In the genomic region with DNA sequence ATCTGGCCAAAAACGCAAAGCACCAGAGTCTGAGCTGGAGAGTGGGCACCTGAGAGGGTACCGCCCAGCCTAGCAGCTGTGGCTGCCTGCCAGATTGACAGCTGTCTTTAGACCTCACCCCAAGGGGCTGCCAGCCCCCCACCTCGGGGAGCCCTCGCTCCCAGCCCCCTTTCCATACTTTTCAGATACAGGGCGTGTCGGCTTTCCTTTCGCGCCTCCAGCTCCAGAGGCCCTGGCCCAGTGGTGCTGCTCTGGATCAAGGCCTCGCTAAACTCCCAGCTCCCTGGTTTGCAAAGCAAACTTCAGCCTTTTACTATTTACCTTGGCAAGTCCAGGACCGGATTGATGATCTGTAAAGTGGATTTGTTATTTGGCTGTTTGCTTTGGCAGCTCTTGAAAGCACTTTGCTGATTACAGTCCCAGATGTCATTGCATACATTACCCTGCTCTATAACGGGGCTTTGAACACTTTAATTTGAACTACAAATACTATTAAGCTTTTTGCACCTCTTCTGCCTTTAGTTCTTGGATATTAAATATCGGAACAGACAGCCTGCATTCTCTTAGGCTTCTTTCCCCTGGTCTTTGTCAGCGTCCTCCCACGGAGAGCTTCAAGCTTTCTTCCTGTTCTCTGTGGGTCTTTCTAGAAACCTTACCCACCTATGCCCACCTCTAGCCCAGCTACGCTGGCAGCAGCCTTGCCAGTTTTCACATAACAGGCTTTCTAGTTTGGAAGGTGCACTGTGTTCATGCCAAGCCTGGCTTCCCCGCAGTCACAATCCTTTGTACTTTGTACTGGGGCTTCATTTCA, we compare ENCODE assay signal across 10 cellular contexts.
DNase-seq lines count a peak whose midpoint lies in the region; ATAC-seq, FAIRE-seq and TF ChIP-seq lines count a peak whose summit lies in the region.
"Had no signal": no experiment of that assay in that cellular context is flagged by ENCODE, and none has a peak within 500 bp of the region (broad histone marks: within the 10 kb centered on the region; RNA-seq: fewer than 3 reads in every experiment).

No MANE protein-coding gene starts in this region.

- no peaks in the 10 kb centered on the region for H3K36me3 Mint-ChIP-seq in progenitor cell of endocrine pancreas (ENCODE audit: insufficient read depth)

- WGBS in right lobe of liver (ENCODE audit: insufficient coverage, low coverage, low lambda C conversion rate, missing lambda C conversion rate): 21% methylated on average over 6 of the region's 16 CpGs

- DNase-seq in COLO668 (lab: John Stamatoyannopoulos, UW; ENCODE audit: unreplicated experiment) (peak; percentile 15), NCI-H2081 (lab: John Stamatoyannopoulos, UW) (peak; percentile 89 to 98), astrocyte of the hippocampus (ENCODE audit: low read depth, low spot score) (peak; percentile 82), right lobe of liver (peak; percentile 45 to 83 (median 79)), GM19239 (ENCODE audit: insufficient read length, low spot score) (no peak), occipital lobe (lab: John Stamatoyannopoulos, UW) (no peak), progenitor cell of endocrine pancreas (ENCODE audit: low spot score, unreplicated experiment) (no peak)
- DNase-seq in activated effector memory CD4-positive, alpha-beta T cell treated with anti-CD3 and anti-CD28 coated beads, Interleukin-2, amount 50 U/mL, for 16 hours: no peak
- DNase-seq: activated B cell treated with CpG ODN at 0.5 μM for 24 hours had no signal

- peaks cover 31% of the 10 kb centered on the region for H3K27me3 Mint-ChIP-seq in progenitor cell of endocrine pancreas
- H3K27me3 Mint-ChIP-seq: activated B cell treated with CpG ODN at 0.5 μM for 24 hours had no signal

- no peaks in the 10 kb centered on the region for H3K36me3 ChIP-seq in right lobe of liver
- H3K36me3 ChIP-seq: neutrophil had no signal

- H3K4me1 ChIP-seq in right lobe of liver: peaks cover 0 to 29% (median 6%) of the 10 kb centered on the region in 4 donors

- H3K27ac ChIP-seq in right lobe of liver: peak overlapping the region in 1 of 3 donors; percentile 51
- H3K27ac ChIP-seq: neutrophil had no signal

- ATAC-seq in right lobe of liver: peak; percentile 94 to 96 (median 94)

- no peaks in the 10 kb centered on the region for H3K9me3 Mint-ChIP-seq in progenitor cell of endocrine pancreas (ENCODE audit: low read depth)
- H3K9me3 Mint-ChIP-seq: activated B cell treated with CpG ODN at 0.5 μM for 24 hours had no signal

- intact Hi-C loops in right lobe of liver (cut with DNase I): no loop called here

- no peak for TF ChIP-seq POLR2A in right lobe of liver (IDR thresholded peaks at IDR 0.05)

- FAIRE-seq in GM19239 (lab: Jason Lieb, UNC): no peak

- no peaks in the 10 kb centered on the region for H3K9me3 ChIP-seq in right lobe of liver
- H3K9me3 ChIP-seq: neutrophil had no signal

- TF ChIP-seq CTCF in right lobe of liver (IDR thresholded peaks at IDR 0.05) (no peak), progenitor cell of endocrine pancreas (IDR thresholded peaks at IDR 0.05; ENCODE audit: unreplicated experiment) (no peak)

- no peaks in the 10 kb centered on the region for H3K27me3 ChIP-seq in right lobe of liver
- H3K27me3 ChIP-seq: neutrophil had no signal

- H3K4me3 ChIP-seq in right lobe of liver: no peak overlapping the region

- no peak overlapping the region for H3K27ac Mint-ChIP-seq in progenitor cell of endocrine pancreas
- H3K27ac Mint-ChIP-seq: activated B cell treated with CpG ODN at 0.5 μM for 24 hours had no signal

- H3K4me3 Mint-ChIP-seq in progenitor cell of endocrine pancreas (ENCODE audit: low read depth): no peak overlapping the region
- H3K4me3 Mint-ChIP-seq: activated B cell treated with CpG ODN at 0.5 μM for 24 hours had no signal

- peaks cover 21% of the 10 kb centered on the region for H3K4me1 Mint-ChIP-seq in progenitor cell of endocrine pancreas (ENCODE audit: low read depth)
- H3K4me1 Mint-ChIP-seq: activated B cell treated with CpG ODN at 0.5 μM for 24 hours had no signal

Comparison
In these comparisons a context has a peak if more than half of its experiments do, and no peak if none do; other contexts are left out.
1. DNase-seq: peak in COLO668 (single experiment), NCI-H2081 (2 of 2), astrocyte of the hippocampus (single experiment) and right lobe of liver (3 of 3); none in GM19239 (single experiment), occipital lobe (single experiment), progenitor cell of endocrine pancreas (single experiment) and activated effector memory CD4-positive, alpha-beta T cell treated with anti-CD3 and anti-CD28 coated beads, Interleukin-2, amount 50 U/mL, for 16 hours (single experiment).